ENCODE assay signal across 8 cellular contexts in the genomic region with DNA sequence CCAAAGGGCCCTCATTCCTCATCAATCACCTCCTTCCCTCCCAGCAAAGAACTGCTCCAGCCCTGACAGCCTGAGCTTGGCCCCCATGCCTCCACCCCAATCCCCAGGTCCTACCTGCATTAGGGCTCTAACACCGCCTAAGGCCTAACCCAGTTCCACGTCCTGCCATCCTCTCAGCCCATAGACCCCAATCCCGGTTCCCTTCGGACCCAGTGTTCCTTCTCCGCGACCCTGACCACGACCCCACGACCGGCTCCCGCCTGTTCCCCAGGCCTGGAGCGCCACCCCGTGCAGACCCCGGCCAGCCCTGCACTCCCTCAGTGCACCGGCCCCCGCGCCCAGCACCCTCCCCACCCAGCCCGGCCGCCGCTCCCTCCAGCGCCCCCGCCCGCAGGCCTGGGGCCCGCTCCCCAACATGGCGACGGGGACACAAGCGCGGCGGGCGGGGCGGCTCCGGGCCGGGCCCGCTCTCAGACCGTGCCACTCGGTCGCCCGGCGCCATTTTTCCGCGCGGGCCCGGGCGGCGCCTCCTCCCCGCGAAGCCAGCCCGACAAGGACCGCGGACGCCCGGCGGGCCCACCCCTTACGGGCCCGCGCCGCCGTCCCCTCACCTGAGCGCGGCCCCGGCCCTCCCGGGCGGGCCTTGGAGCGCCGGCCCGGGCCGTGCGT. TPM values are rescaled to one million over a fixed set of nuclear protein-coding genes. Genes with fewer than 3 reads are reported as not detected.
DNase-seq lines count a peak whose midpoint lies in the region; ATAC-seq, FAIRE-seq and TF ChIP-seq lines count a peak whose summit lies in the region.

No MANE protein-coding gene starts in this region.

- intact Hi-C loops in left cardiac atrium (cut with DNase I) (no loop called here), posterior vena cava (cut with DNase I) (no loop called here), upper lobe of right lung (cut with DNase I) (no loop called here)

- ATAC-seq in GM21447 (IDR thresholded peaks at IDR 0.05; ENCODE audit: unreplicated experiment) (peak; percentile 61), left cardiac atrium (peak; percentile 83 to 90), upper lobe of right lung (peak; percentile 86)

- peak overlapping the region; percentile 87 for H3K27ac ChIP-seq in upper lobe of right lung

- peaks cover 12% of the 10 kb centered on the region for H3K4me1 ChIP-seq in adipocyte (ENCODE audit: control insufficient read depth, insufficient read depth, low read length)
- H3K4me1 ChIP-seq in upper lobe of right lung, result peaks cover 30% of the 10 kb centered on the region

- peak; percentile 17 for TF ChIP-seq CTCF in D721Med (IDR thresholded peaks at IDR 0.05; ENCODE audit: insufficient read depth, missing control alignments)
- TF ChIP-seq CTCF in upper lobe of right lung (IDR thresholded peaks at IDR 0.05), result no peak

- DNase-seq in D721Med (ENCODE audit: insufficient read length, low spot score), result no peak
- DNase-seq in HuH-7.5 (ENCODE audit: low spot score), result peak; percentile 51
- peak; percentile 63 for DNase-seq in SW480 (ENCODE audit: low spot score)
- peak; percentile 85 for DNase-seq in adipocyte (ENCODE audit: low read depth)
- peak; percentile 66 for DNase-seq in left cardiac atrium
- DNase-seq in posterior vena cava (ENCODE audit: low spot score), result peak; percentile 88
- DNase-seq in upper lobe of right lung, result peak; percentile 87

- peak overlapping the region; percentile 95 for H3K9ac ChIP-seq in adipocyte (ENCODE audit: low read length)

- FAIRE-seq in D721Med (lab: Jason Lieb, UNC), result no peak

- H3K9me3 ChIP-seq in adipocyte (ENCODE audit: control insufficient read depth, low read length) (no peaks in the 10 kb centered on the region), upper lobe of right lung (no peaks in the 10 kb centered on the region)

- peak overlapping the region; percentile 97 for H3K4me3 ChIP-seq in adipocyte (ENCODE audit: low read length)
- H3K4me3 ChIP-seq in upper lobe of right lung, result peak overlapping the region; percentile 85

- no peaks in the 10 kb centered on the region for H3K36me3 ChIP-seq in adipocyte (ENCODE audit: control insufficient read depth, insufficient read depth, low read length, severe bottlenecking)
- no peaks in the 10 kb centered on the region for H3K36me3 ChIP-seq in upper lobe of right lung

- H3K27me3 ChIP-seq in adipocyte (replicated peaks; ENCODE audit: control insufficient read depth, insufficient read depth, low read length), result no peaks in the 10 kb centered on the region
- no peaks in the 10 kb centered on the region for H3K27me3 ChIP-seq in upper lobe of right lung

RNA-seq across cellular contexts. Expression of a gene that starts 0.5 kb away (rescaled TPM):
- total RNA-seq in left cardiac atrium, result 10 to 100 TPM; 16.7 to 19.8 TPM
- 10 to 100 TPM; 22.0 to 25.0 TPM for total RNA-seq in posterior vena cava
- total RNA-seq in upper lobe of right lung, result 27.8 TPM

RNA-seq across cellular contexts. Expression of a gene that starts 47.7 kb away (rescaled TPM):
- total RNA-seq in left cardiac atrium, result 10 to 100 TPM; 14.3 to 16.9 TPM
- 10 to 100 TPM; 11.1 to 11.8 TPM for total RNA-seq in posterior vena cava
- total RNA-seq in upper lobe of right lung, result 20.6 TPM

RNA-seq across cellular contexts. Expression of a gene that starts 51.4 kb away (rescaled TPM):
- total RNA-seq in left cardiac atrium (100 to 1,000 TPM in 1 of 2 donors, 10 to 100 TPM in 1; 80.8 to 118 TPM), posterior vena cava (10 to 100 TPM; 37.4 to 43.1 TPM), upper lobe of right lung (146 TPM)
